Comparison of ENCODE assay signal across 8 cellular contexts in genomic region chr7:138663741-138664710, GRCh38. TPM values are rescaled to one million over a fixed set of nuclear protein-coding genes. Genes with fewer than 3 reads are reported as not detected.
A peak's percentile ranks its signal among the peaks of the same experiment; 100 is the strongest.
DNase-seq lines count a peak whose midpoint lies in the region; ATAC-seq and TF ChIP-seq lines count a peak whose summit lies in the region.

No MANE protein-coding gene starts in this region.

- H3K36me3 Mint-ChIP-seq in stimulated activated effector memory CD8-positive, alpha-beta T cell treated with anti-CD3 and anti-CD28 coated beads, Interleukin-12 subunit alpha, Interleukin-12 subunit beta, amount 100 ng/mL, for 72 hours: no peaks in the 10 kb centered on the region

- no peaks in the 10 kb centered on the region for H3K36me3 ChIP-seq in heart right ventricle

- peaks cover 0 to 51% (median 35%) of the 10 kb centered on the region in 7 donors for H3K27me3 ChIP-seq in heart right ventricle

- H3K27ac ChIP-seq in heart right ventricle (no peak overlapping the region), angular gyrus (ENCODE audit: low read depth, low read length) (peak overlapping the region; percentile 29)

- peaks cover 13% of the 10 kb centered on the region for H3K4me1 Mint-ChIP-seq in stimulated activated effector memory CD8-positive, alpha-beta T cell treated with anti-CD3 and anti-CD28 coated beads, Interleukin-12 subunit alpha, Interleukin-12 subunit beta, amount 100 ng/mL, for 72 hours

- peaks cover 0 to 6% (median 0%) of the 10 kb centered on the region in 9 donors for H3K4me1 ChIP-seq in heart right ventricle

- H3K27ac Mint-ChIP-seq in stimulated activated effector memory CD8-positive, alpha-beta T cell treated with anti-CD3 and anti-CD28 coated beads, Interleukin-12 subunit alpha, Interleukin-12 subunit beta, amount 100 ng/mL, for 72 hours: no peak overlapping the region

- H3K4me3 ChIP-seq in heart right ventricle: peak overlapping the region in 9 of 10 donors; percentile 24 to 53 (median 44)

- intact Hi-C loops in heart right ventricle (cut with DNase I): no loop called here
- intact Hi-C loops in Right ventricle myocardium superior (cut with DNase I): no loop called here

- no peak for DNase-seq in heart right ventricle
- no peak for DNase-seq in Right ventricle myocardium superior
- peak; percentile 89 for DNase-seq in islet precursor cell
- no peak for DNase-seq in stimulated activated effector memory CD8-positive, alpha-beta T cell treated with anti-CD3 and anti-CD28 coated beads, Interleukin-12 subunit alpha, Interleukin-12 subunit beta, amount 100 ng/mL, for 72 hours (ENCODE audit: low spot score in 2 of 2)
- DNase-seq in COR-L47 (lab: John Stamatoyannopoulos, UW): no peak
- DNase-seq in NCI-H345 (lab: John Stamatoyannopoulos, UW): no peak
- no peak for DNase-seq in hippocampal formation (lab: John Stamatoyannopoulos, UW)

- ATAC-seq in heart right ventricle (no peak), Right ventricle myocardium superior (ENCODE audit: poor library complexity) (no peak)
- ATAC-seq in stimulated activated effector memory CD8-positive, alpha-beta T cell treated with anti-CD3 and anti-CD28 coated beads, Interleukin-12 subunit alpha, Interleukin-12 subunit beta, amount 100 ng/mL, for 72 hours: no peak

- TF ChIP-seq CTCF in heart right ventricle (IDR thresholded peaks at IDR 0.05): no peak

- no peaks in the 10 kb centered on the region for H3K9me3 Mint-ChIP-seq in stimulated activated effector memory CD8-positive, alpha-beta T cell treated with anti-CD3 and anti-CD28 coated beads, Interleukin-12 subunit alpha, Interleukin-12 subunit beta, amount 100 ng/mL, for 72 hours

- WGBS in heart right ventricle, 2 donors: 35 to 37% methylated on average over 59 of the region's 59 CpGs

- no peaks in the 10 kb centered on the region for H3K9me3 ChIP-seq in heart right ventricle

- H3K4me3 Mint-ChIP-seq in stimulated activated effector memory CD8-positive, alpha-beta T cell treated with anti-CD3 and anti-CD28 coated beads, Interleukin-12 subunit alpha, Interleukin-12 subunit beta, amount 100 ng/mL, for 72 hours: peak overlapping the region; percentile 37

RNA-seq across cellular contexts. Expression of gene SVOPL, which starts 37.1 kb away (rescaled TPM):
- not detected for total RNA-seq in heart right ventricle
- not detected for polyA plus RNA-seq in heart right ventricle
- total RNA-seq in Right ventricle myocardium superior: not detected
